Comparison of ENCODE assay signal across 8 cellular contexts in genomic region chr1:23562138-23562819, GRCh38. TPM values are rescaled to one million over a fixed set of nuclear protein-coding genes. Genes with fewer than 3 reads are reported as not detected.
DNase-seq lines count a peak whose midpoint lies in the region; ATAC-seq, FAIRE-seq and TF ChIP-seq lines count a peak whose summit lies in the region.

No MANE protein-coding gene starts in this region.

- peak overlapping the region; percentile 84 for H4K91ac ChIP-seq in trophoblast cell (ENCODE audit: low read depth, low read length)

- no peaks in the 10 kb centered on the region for H3K36me3 ChIP-seq in CD4-positive, CD25-positive, alpha-beta regulatory T cell (ENCODE audit: control insufficient read depth, insufficient read depth, low read length)
- H3K36me3 ChIP-seq in astrocyte (ENCODE audit: insufficient read depth, low read length) = no peaks in the 10 kb centered on the region
- H3K36me3 ChIP-seq in left ventricle myocardium inferior = peaks cover 15% of the 10 kb centered on the region
- H3K36me3 ChIP-seq in trophoblast cell (ENCODE audit: control insufficient read depth in 1 of 2, insufficient read depth in 2 of 2, low read length in 2 of 2) = peaks cover 11 to 12% of the 10 kb centered on the region in 2 experiments

- H3K9me3 ChIP-seq in CD4-positive, CD25-positive, alpha-beta regulatory T cell (ENCODE audit: control insufficient read depth in 2 of 2, low read length in 2 of 2) = no peaks in the 10 kb centered on the region
- no peaks in the 10 kb centered on the region for H3K9me3 ChIP-seq in astrocyte (ENCODE audit: insufficient read depth, low read depth, low read length)
- no peaks in the 10 kb centered on the region for H3K9me3 ChIP-seq in left ventricle myocardium inferior (replicated peaks)
- no peaks in the 10 kb centered on the region for H3K9me3 ChIP-seq in trophoblast cell (ENCODE audit: insufficient read depth, low read depth, low read length)

- no peak overlapping the region for H3K14ac ChIP-seq in trophoblast cell (ENCODE audit: low read length)

- H2BK120ac ChIP-seq in trophoblast cell (ENCODE audit: insufficient read depth, low read length, poor library complexity) = peak overlapping the region; percentile 59

- no peaks in the 10 kb centered on the region for H3K9me3 Mint-ChIP-seq in CD4-positive, CD25-positive, alpha-beta regulatory T cell
- H3K9me3 Mint-ChIP-seq in HFFc6 (peaks cover 5% of the 10 kb centered on the region), astrocyte (ENCODE audit: unreplicated experiment) (no peaks in the 10 kb centered on the region)

- peaks cover 19% of the 10 kb centered on the region for H4K20me1 ChIP-seq in astrocyte (ENCODE audit: insufficient read depth, low read length)

- H2BK5ac ChIP-seq in trophoblast cell (ENCODE audit: low read depth, low read length, poor library complexity) = peak overlapping the region; percentile 60

- peaks cover 6% of the 10 kb centered on the region for H3K36me3 Mint-ChIP-seq in CD4-positive, CD25-positive, alpha-beta regulatory T cell
- peaks cover 20% of the 10 kb centered on the region for H3K36me3 Mint-ChIP-seq in HFFc6 (ENCODE audit: low read depth)
- peaks cover 2% of the 10 kb centered on the region for H3K36me3 Mint-ChIP-seq in astrocyte (ENCODE audit: low read depth, unreplicated experiment)

- peaks cover 57% of the 10 kb centered on the region for H3K79me1 ChIP-seq in trophoblast cell (ENCODE audit: low read length)

- DNase-seq in CD4-positive, CD25-positive, alpha-beta regulatory T cell = peak in 2 of 3 donors; percentile 34 to 56
- peak; percentile 98 for DNase-seq in HFFc6
- peak; percentile 76 for DNase-seq in NCI-H748 treated with DMSO at 0.1 percent for 48 hours (lab: John Stamatoyannopoulos, UW)
- DNase-seq in astrocyte (ENCODE audit: low read depth) = peak; percentile 97
- peak; percentile 97 for DNase-seq in left ventricle myocardium inferior
- DNase-seq in trophoblast cell = peak; percentile 98 to 99

- no peak overlapping the region for H2AFZ ChIP-seq in astrocyte (ENCODE audit: low read depth, low read length)
- no peak overlapping the region for H2AFZ ChIP-seq in trophoblast cell (ENCODE audit: insufficient read depth, low read length, poor library complexity)

- peaks cover 36% of the 10 kb centered on the region for H3K4me1 ChIP-seq in CD4-positive, CD25-positive, alpha-beta regulatory T cell (ENCODE audit: control insufficient read depth, insufficient read depth, low read length, poor library complexity, severe bottlenecking)
- peaks cover 40% of the 10 kb centered on the region for H3K4me1 ChIP-seq in astrocyte (ENCODE audit: insufficient read depth, low read length)
- H3K4me1 ChIP-seq in left ventricle myocardium inferior = peaks cover 73% of the 10 kb centered on the region
- H3K4me1 ChIP-seq in trophoblast cell (ENCODE audit: control insufficient read depth in 1 of 2, insufficient read depth in 2 of 2, low read length in 2 of 2) = peaks cover 24 to 30% of the 10 kb centered on the region in 2 experiments

- H3K4me2 ChIP-seq in astrocyte (ENCODE audit: low read length) (peak overlapping the region; percentile 89), trophoblast cell (ENCODE audit: low read length) (no peak overlapping the region)

- no peak overlapping the region for H3K27ac ChIP-seq in CD4-positive, CD25-positive, alpha-beta regulatory T cell (ENCODE audit: insufficient read depth, low read length, poor library complexity, severe bottlenecking)
- H3K27ac ChIP-seq in astrocyte (ENCODE audit: low read depth, low read length) (peak overlapping the region; percentile 97), left ventricle myocardium inferior (replicated peaks) (peak overlapping the region; percentile 96), trophoblast cell (ENCODE audit: low read depth, low read length) (peak overlapping the region; percentile 97)

- H3K27ac Mint-ChIP-seq in CD4-positive, CD25-positive, alpha-beta regulatory T cell = peak overlapping the region in 2 of 3 donors; percentile 68 to 82
- H3K27ac Mint-ChIP-seq in HFFc6 (peak overlapping the region; percentile 98), astrocyte (ENCODE audit: unreplicated experiment) (peak overlapping the region; percentile 95)

- peaks cover 26% of the 10 kb centered on the region for H3K27me3 Mint-ChIP-seq in CD4-positive, CD25-positive, alpha-beta regulatory T cell
- H3K27me3 Mint-ChIP-seq in HFFc6 (ENCODE audit: insufficient read depth) = peaks cover 22% of the 10 kb centered on the region
- H3K27me3 Mint-ChIP-seq in astrocyte (ENCODE audit: low read depth, unreplicated experiment) = no peaks in the 10 kb centered on the region

- peak overlapping the region; percentile 27 to 77 (median 64) for H3K4me3 Mint-ChIP-seq in CD4-positive, CD25-positive, alpha-beta regulatory T cell
- H3K4me3 Mint-ChIP-seq in HFFc6 = peak overlapping the region; percentile 96
- peak overlapping the region; percentile 73 for H3K4me3 Mint-ChIP-seq in astrocyte (ENCODE audit: unreplicated experiment)

- TF ChIP-seq CTCF in HFFc6 (IDR thresholded peaks at IDR 0.05) = no peak
- no peak for TF ChIP-seq CTCF in astrocyte (IDR thresholded peaks at IDR 0.05; ENCODE audit: insufficient read depth, low read depth, low read length)
- TF ChIP-seq CTCF in left ventricle myocardium inferior (IDR thresholded peaks at IDR 0.05; ENCODE audit: borderline replicate concordance) = no peak

- H2BK12ac ChIP-seq in trophoblast cell (ENCODE audit: low read length) = no peak overlapping the region

- H3K9ac ChIP-seq in astrocyte (ENCODE audit: low read length) (peak overlapping the region; percentile 99), trophoblast cell (ENCODE audit: low read length) (no peak overlapping the region)

- H3K4me1 Mint-ChIP-seq in CD4-positive, CD25-positive, alpha-beta regulatory T cell = peaks cover 12 to 54% (median 20%) of the 10 kb centered on the region in 4 donors
- H3K4me1 Mint-ChIP-seq in HFFc6 (ENCODE audit: low read depth) (peaks cover 71% of the 10 kb centered on the region), astrocyte (ENCODE audit: low read depth, unreplicated experiment) (peaks cover 38% of the 10 kb centered on the region)

- FAIRE-seq in astrocyte (lab: Jason Lieb, UNC) = no peak

- H4K12ac ChIP-seq in trophoblast cell (ENCODE audit: low read depth, low read length) = no peak overlapping the region

- no CpG with 5 or more reads among the region's 19 CpGs for WGBS in trophoblast cell (ENCODE audit: extremely low coverage, insufficient coverage, insufficient read length)

- H3K4ac ChIP-seq in trophoblast cell (ENCODE audit: low read depth, low read length) = no peak overlapping the region

- no peak overlapping the region for H2AK5ac ChIP-seq in trophoblast cell (ENCODE audit: low read length)

- intact Hi-C loops in left ventricle myocardium inferior (cut with micrococcal nuclease) = no loop called here

- peaks cover 5% of the 10 kb centered on the region for H3K27me3 ChIP-seq in CD4-positive, CD25-positive, alpha-beta regulatory T cell (ENCODE audit: control insufficient read depth, insufficient read depth, low read length)
- H3K27me3 ChIP-seq in astrocyte (ENCODE audit: insufficient read depth, low read length) (no peaks in the 10 kb centered on the region), left ventricle myocardium inferior (ENCODE audit: low read depth) (no peaks in the 10 kb centered on the region), trophoblast cell (ENCODE audit: insufficient read depth, low read length) (no peaks in the 10 kb centered on the region)

- H3K79me2 ChIP-seq in astrocyte (ENCODE audit: insufficient read depth, low read length) (peaks cover 28% of the 10 kb centered on the region), trophoblast cell (ENCODE audit: control insufficient read depth, insufficient read depth, low read length, poor library complexity) (peaks cover 17% of the 10 kb centered on the region)

- H4K8ac ChIP-seq in trophoblast cell (ENCODE audit: low read depth, low read length) = peak overlapping the region; percentile 8

- no peak for ATAC-seq in CD4-positive, CD25-positive, alpha-beta regulatory T cell (ENCODE audit: low read depth in 2 of 2)
- ATAC-seq in HG03520 (IDR thresholded peaks at IDR 0.05; ENCODE audit: unreplicated experiment) (no peak), HG02938 (IDR thresholded peaks at IDR 0.05; ENCODE audit: unreplicated experiment) (no peak)

- H3K4me3 ChIP-seq in CD4-positive, CD25-positive, alpha-beta regulatory T cell (ENCODE audit: low read depth, low read length) = no peak overlapping the region
- H3K4me3 ChIP-seq in astrocyte (ENCODE audit: insufficient read depth, low read depth, low read length) (no peak overlapping the region), left ventricle myocardium inferior (peak overlapping the region; percentile 87), trophoblast cell (ENCODE audit: low read depth, low read length) (no peak overlapping the region)

- no peak overlapping the region for H3K23ac ChIP-seq in trophoblast cell (ENCODE audit: low read length)

- no peak overlapping the region for H3K18ac ChIP-seq in trophoblast cell (ENCODE audit: low read length)

RNA-seq across cellular contexts. Expression of gene ID3, which starts 3.0 kb away (rescaled TPM):
- total RNA-seq in CD4-positive, CD25-positive, alpha-beta regulatory T cell = 51.1 TPM
- 10 to 100 TPM; 35.9 to 56.9 (median 48.0) TPM for polyA plus RNA-seq in CD4-positive, CD25-positive, alpha-beta regulatory T cell
- 100 to 1,000 TPM; 560 to 690 (median 604) TPM for total RNA-seq in HFFc6 (2021; fragmentation: NEBNext Ultra II Directional; extraction: Animal tissue kit (Norgen Biotek cat#: 25700))
- total RNA-seq in astrocyte (91.4 and 94.3 TPM in 2 replicates), left ventricle myocardium inferior (75.2 TPM)
- polyA plus RNA-seq in trophoblast cell (2013) = 335 and 340 TPM in 2 replicates

RNA-seq across cellular contexts. Expression of gene E2F2, which starts 31.2 kb away (rescaled TPM):
- total RNA-seq in CD4-positive, CD25-positive, alpha-beta regulatory T cell = 13.8 TPM
- polyA plus RNA-seq in CD4-positive, CD25-positive, alpha-beta regulatory T cell = 1 to 10 TPM; 2.3 to 7.1 (median 3.7) TPM
- 1 to 10 TPM in 5 of 6 experiments, under 1 TPM in 1; 0.83 to 2.1 (median 1.9) TPM for total RNA-seq in HFFc6 (2021; fragmentation: NEBNext Ultra II Directional; extraction: Animal tissue kit (Norgen Biotek cat#: 25700))
- total RNA-seq in astrocyte = 0.11 TPM in 1 of 2 replicates, not detected in the other
- 0.16 TPM for total RNA-seq in left ventricle myocardium inferior
- polyA plus RNA-seq in trophoblast cell (2013) = 1.2 and 1.3 TPM in 2 replicates

Comparison
In these comparisons a context has a peak if more than half of its experiments do, and no peak if none do; other contexts are left out.
1. DNase-seq: peak in every context shown above with its lines; median percentile 98 in trophoblast cell; 98 in HFFc6; 97 in astrocyte; 97 in left ventricle myocardium inferior; 76 in NCI-H748 treated with DMSO at 0.1 percent for 48 hours; 45 in CD4-positive, CD25-positive, alpha-beta regulatory T cell.